Comparison of ENCODE assay signal across 8 cellular contexts in genomic region chr1:36223996-36224536, GRCh38. TPM values are rescaled to one million over a fixed set of nuclear protein-coding genes. Genes with fewer than 3 reads are reported as not detected.
DNase-seq lines count a peak whose midpoint lies in the region; ATAC-seq, FAIRE-seq and TF ChIP-seq lines count a peak whose summit lies in the region.

THRAP3 (plus strand) TSS chr1:36224443; CDS start chr1:36282564, 58,121 bp downstream.

- TF ChIP-seq CTCF in astrocyte (IDR thresholded peaks at IDR 0.05; ENCODE audit: insufficient read depth, low read depth, low read length): no peak
- no peak for TF ChIP-seq CTCF in vagina (IDR thresholded peaks at IDR 0.05)

- H3K9me3 Mint-ChIP-seq in astrocyte (ENCODE audit: unreplicated experiment): no peaks in the 10 kb centered on the region

- peaks cover 1% of the 10 kb centered on the region for H3K36me3 Mint-ChIP-seq in astrocyte (ENCODE audit: low read depth, unreplicated experiment)

- H3K79me2 ChIP-seq in astrocyte (ENCODE audit: insufficient read depth, low read length): peaks cover 49% of the 10 kb centered on the region

- intact Hi-C loops in right cardiac atrium (cut with DNase I) (loop anchor here in 2 of 4 donors (2.0 to 10.0 kb wide), 2 partner anchors 61 to 63 kb away; no protein-coding TSS in a partner anchor), vagina (cut with DNase I) (loop anchor here (10.0 kb wide), 1 partner anchor 69 kb away; the partner anchor contains the start of gene MAP7D1)

- TF ChIP-seq POLR2A in GM18505 (IDR thresholded peaks at IDR 0.05; ENCODE audit: borderline replicate concordance, extremely low read depth, insufficient read depth, insufficient read length) (peak; percentile 91), vagina (IDR thresholded peaks at IDR 0.05) (peak; percentile 87 to 97)

- H3K4me1 Mint-ChIP-seq in astrocyte (ENCODE audit: low read depth, unreplicated experiment): peaks cover 10% of the 10 kb centered on the region

- H3K27me3 ChIP-seq in astrocyte (ENCODE audit: insufficient read depth, low read length) (no peaks in the 10 kb centered on the region), right cardiac atrium (ENCODE audit: control insufficient read depth, insufficient read depth) (no peaks in the 10 kb centered on the region), vagina (no peaks in the 10 kb centered on the region)

- H3K4me1 ChIP-seq in astrocyte (ENCODE audit: insufficient read depth, low read length) (peaks cover 19% of the 10 kb centered on the region), right cardiac atrium (ENCODE audit: control insufficient read depth, insufficient read depth, low read length) (no peaks in the 10 kb centered on the region), vagina (peaks cover 50% of the 10 kb centered on the region)

- H4K20me1 ChIP-seq in astrocyte (ENCODE audit: insufficient read depth, low read length): peaks cover 42% of the 10 kb centered on the region

- under 1% methylated on average over 45 of the region's 45 CpGs for WGBS in right cardiac atrium

- H3K4me3 ChIP-seq in astrocyte (ENCODE audit: insufficient read depth, low read depth, low read length) (peak within 1 kb of the TSS; percentile 98), right cardiac atrium (ENCODE audit: low read length) (peak within 1 kb of the TSS; percentile 60), vagina (peak within 1 kb of the TSS; percentile 92 to 95)

- H2AFZ ChIP-seq in astrocyte (ENCODE audit: low read depth, low read length): peak within 1 kb of the TSS; percentile 72

- H3K27ac Mint-ChIP-seq in astrocyte (ENCODE audit: unreplicated experiment): peak within 1 kb of the TSS; percentile 100

- peak within 1 kb of the TSS; percentile 99 for H3K4me3 Mint-ChIP-seq in astrocyte (ENCODE audit: unreplicated experiment)

- ATAC-seq in GM18505 (IDR thresholded peaks at IDR 0.05; ENCODE audit: unreplicated experiment) (peak; percentile 91), HG02973 (IDR thresholded peaks at IDR 0.05; ENCODE audit: unreplicated experiment) (peak; percentile 88), right cardiac atrium (peak; percentile 98 to 99)

- H3K36me3 ChIP-seq in astrocyte (ENCODE audit: insufficient read depth, low read length): peaks cover 5% of the 10 kb centered on the region
- H3K36me3 ChIP-seq in vagina: peaks cover 0 to 9% of the 10 kb centered on the region in 2 donors

- H3K27ac ChIP-seq in astrocyte (ENCODE audit: low read depth, low read length): peak within 1 kb of the TSS; percentile 99
- H3K27ac ChIP-seq in right cardiac atrium (ENCODE audit: low read length): peak within 1 kb of the TSS; percentile 98
- peak within 1 kb of the TSS; percentile 97 for H3K27ac ChIP-seq in vagina

- H3K27me3 Mint-ChIP-seq in astrocyte (ENCODE audit: low read depth, unreplicated experiment): no peaks in the 10 kb centered on the region

- no peak for FAIRE-seq in astrocyte (lab: Jason Lieb, UNC)

- H3K9me3 ChIP-seq in astrocyte (ENCODE audit: insufficient read depth, low read depth, low read length): no peaks in the 10 kb centered on the region
- no peaks in the 10 kb centered on the region for H3K9me3 ChIP-seq in right cardiac atrium (ENCODE audit: control insufficient read depth, low read length)
- no peaks in the 10 kb centered on the region for H3K9me3 ChIP-seq in vagina

- H3K9ac ChIP-seq in astrocyte (ENCODE audit: low read length): peak within 1 kb of the TSS; percentile 95

- DNase-seq in NCI-H2029 (lab: John Stamatoyannopoulos, UW) (peak; percentile 98), T-helper 22 cell (ENCODE audit: low read depth) (peak; percentile 100), astrocyte (ENCODE audit: low read depth) (peak; percentile 97), right cardiac atrium (peak; percentile 99 to 100 (median 100)), putamen (ENCODE audit: low spot score) (peak; percentile 100), vagina (ENCODE audit: extremely low spot score in 2 of 2) (peak; percentile 100)

- peak within 1 kb of the TSS; percentile 99 for H3K4me2 ChIP-seq in astrocyte (ENCODE audit: low read length)

RNA-seq across cellular contexts. Expression of gene THRAP3, which starts in this region (rescaled TPM):
- 109 and 110 TPM in 2 replicates for total RNA-seq in astrocyte
- total RNA-seq in right cardiac atrium: 10 to 100 TPM; 66.3 to 85.5 (median 77.3) TPM
- 32.6 TPM for polyA plus RNA-seq in right cardiac atrium
- 57.7 TPM for total RNA-seq in vagina

Comparison
In these comparisons a context has a peak if more than half of its experiments do, and no peak if none do; other contexts are left out.
1. Peak in every context shown above with its lines: DNase-seq, ATAC-seq, H3K4me3 ChIP-seq and H3K27ac ChIP-seq.